In the genomic region with DNA sequence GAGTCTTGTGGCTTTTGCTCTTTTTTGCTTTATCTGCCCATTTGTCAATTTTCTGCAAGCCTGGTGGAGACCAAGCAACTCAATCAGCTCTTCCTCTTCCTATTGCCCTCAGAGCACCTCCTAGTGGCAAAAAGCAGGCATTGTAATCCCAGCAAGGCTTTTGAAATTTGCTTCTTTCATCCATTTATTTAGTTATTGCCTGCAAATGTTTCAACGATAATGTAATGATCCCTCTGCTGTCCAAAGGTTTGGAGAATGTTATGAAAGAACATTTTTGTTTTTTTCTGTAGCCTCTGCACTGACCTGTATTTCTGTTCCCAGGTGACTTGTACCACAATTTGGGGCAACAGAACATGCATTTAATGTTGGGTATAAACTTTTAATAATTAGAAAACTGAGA, we compare ENCODE assay signal across 8 cellular contexts.
DNase-seq lines count a peak whose midpoint lies in the region; ATAC-seq lines count a peak whose summit lies in the region.

No MANE protein-coding gene starts in this region.

- peak; percentile 79 for ATAC-seq in GM18511 (IDR thresholded peaks at IDR 0.05; ENCODE audit: unreplicated experiment)
- peak; percentile 44 for ATAC-seq in memory B cell (ENCODE audit: low read depth)
- no peak for ATAC-seq in stimulated activated memory B cell treated with anti-CD40 and anti-IgM and Interleukin-4, amounts not matched to agents 10 μg/mL and 1 μg/mL and 100 μg/mL, for 72 hours

- no peaks in the 10 kb centered on the region for H3K9me3 Mint-ChIP-seq in memory B cell
- no peaks in the 10 kb centered on the region for H3K9me3 Mint-ChIP-seq in stimulated activated memory B cell treated with anti-CD40 and anti-IgM and Interleukin-4, amounts not matched to agents 10 μg/mL and 1 μg/mL and 100 μg/mL, for 72 hours

- no peak overlapping the region for H3K9ac ChIP-seq in adipocyte (ENCODE audit: low read length)

- no peaks in the 10 kb centered on the region for H3K9me3 ChIP-seq in adipocyte (ENCODE audit: control insufficient read depth, low read length)

- peaks cover 9% of the 10 kb centered on the region for H3K27me3 Mint-ChIP-seq in memory B cell
- H3K27me3 Mint-ChIP-seq in stimulated activated memory B cell treated with anti-CD40 and anti-IgM and Interleukin-4, amounts not matched to agents 10 μg/mL and 1 μg/mL and 100 μg/mL, for 72 hours = no peaks in the 10 kb centered on the region

- peaks cover 9% of the 10 kb centered on the region for H3K4me1 ChIP-seq in adipocyte (ENCODE audit: control insufficient read depth, insufficient read depth, low read length)

- no peaks in the 10 kb centered on the region for H3K36me3 ChIP-seq in adipocyte (ENCODE audit: control insufficient read depth, insufficient read depth, low read length, severe bottlenecking)

- no peaks in the 10 kb centered on the region for H3K4me1 Mint-ChIP-seq in memory B cell
- no peaks in the 10 kb centered on the region for H3K4me1 Mint-ChIP-seq in stimulated activated memory B cell treated with anti-CD40 and anti-IgM and Interleukin-4, amounts not matched to agents 10 μg/mL and 1 μg/mL and 100 μg/mL, for 72 hours

- DNase-seq in COLO668 (lab: John Stamatoyannopoulos, UW; ENCODE audit: unreplicated experiment) (peak; percentile 11), LHCN-M2 (ENCODE audit: low read depth) (peak; percentile 47), adipocyte (ENCODE audit: low read depth) (peak; percentile 30), memory B cell (ENCODE audit: low spot score in 2 of 2) (no peak), superior temporal gyrus (ENCODE audit: extremely low spot score) (no peak), UCSD-AML1 (lab: John Stamatoyannopoulos, UW; ENCODE audit: unreplicated experiment) (no peak)

- H3K4me3 ChIP-seq in adipocyte (ENCODE audit: low read length) = no peak overlapping the region

- no peak overlapping the region for H3K27ac Mint-ChIP-seq in memory B cell
- no peak overlapping the region for H3K27ac Mint-ChIP-seq in stimulated activated memory B cell treated with anti-CD40 and anti-IgM and Interleukin-4, amounts not matched to agents 10 μg/mL and 1 μg/mL and 100 μg/mL, for 72 hours

- no peak overlapping the region for H3K4me3 Mint-ChIP-seq in memory B cell
- H3K4me3 Mint-ChIP-seq in stimulated activated memory B cell treated with anti-CD40 and anti-IgM and Interleukin-4, amounts not matched to agents 10 μg/mL and 1 μg/mL and 100 μg/mL, for 72 hours = no peak overlapping the region

- no peaks in the 10 kb centered on the region for H3K36me3 Mint-ChIP-seq in memory B cell
- no peaks in the 10 kb centered on the region for H3K36me3 Mint-ChIP-seq in stimulated activated memory B cell treated with anti-CD40 and anti-IgM and Interleukin-4, amounts not matched to agents 10 μg/mL and 1 μg/mL and 100 μg/mL, for 72 hours

- H3K27me3 ChIP-seq in adipocyte (replicated peaks; ENCODE audit: control insufficient read depth, insufficient read depth, low read length) = no peaks in the 10 kb centered on the region

Comparison
In these comparisons a context has a peak if more than half of its experiments do, and no peak if none do; other contexts are left out.
1. DNase-seq: peak in COLO668 (single experiment), LHCN-M2 (single experiment) and adipocyte (single experiment); none in memory B cell (0 of 2), superior temporal gyrus (single experiment) and UCSD-AML1 (single experiment).